8 cellular contexts compared by ENCODE assay signal in the genomic region with DNA sequence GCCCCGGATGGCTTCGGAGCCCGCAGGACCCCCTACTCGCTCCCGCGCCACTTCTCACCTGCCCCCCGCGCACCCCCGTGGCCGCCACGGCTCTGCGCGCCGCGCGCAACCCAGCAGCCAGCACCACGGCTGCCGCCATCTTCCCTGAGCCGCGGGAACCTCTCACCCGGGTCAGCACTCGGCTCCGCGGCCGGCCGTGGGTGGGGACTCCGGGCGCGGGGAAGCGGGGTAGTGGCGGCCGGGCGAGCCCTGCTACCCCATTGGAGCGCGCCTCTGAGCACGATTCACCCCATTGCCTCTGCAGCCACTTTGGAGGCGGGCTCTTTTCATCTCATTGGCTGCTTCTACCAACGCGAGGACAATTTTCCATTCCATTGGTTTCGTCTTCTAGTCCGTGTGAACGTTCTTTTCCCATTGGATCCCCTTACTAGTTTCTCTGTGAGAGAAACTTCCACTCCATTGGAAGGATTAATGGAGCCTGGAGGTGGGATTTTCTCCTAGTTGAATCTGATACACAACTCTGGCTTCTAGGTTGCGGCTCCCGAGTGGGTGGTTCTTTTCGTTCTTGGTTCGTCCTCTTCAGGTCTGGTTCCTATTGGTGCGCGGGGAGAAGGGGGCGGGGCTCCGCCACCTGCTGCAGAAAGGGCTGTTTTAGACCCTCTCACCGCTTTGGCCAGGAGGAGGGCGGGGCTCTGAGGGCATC. TPM values are rescaled to one million over a fixed set of nuclear protein-coding genes. Genes with fewer than 3 reads are reported as not detected.
DNase-seq lines count a peak whose midpoint lies in the region; ATAC-seq and TF ChIP-seq lines count a peak whose summit lies in the region.

Gene HINT2 (minus strand): TSS at position 202 of the 703 bp plus-strand sequence. CDS start 63 bp downstream, at position 139.

- peak within 1 kb of the TSS; percentile 99 for H3K27ac ChIP-seq in C4-2B
- peak within 1 kb of the TSS; percentile 95 to 97 for H3K27ac ChIP-seq in left lung

- no peaks in the 10 kb centered on the region for H3K9me3 ChIP-seq in left lung

- no peaks in the 10 kb centered on the region for H3K36me3 ChIP-seq in left lung

- ATAC-seq in GM19395 (IDR thresholded peaks at IDR 0.05; ENCODE audit: unreplicated experiment), result peak; percentile 77
- ATAC-seq in HG03565 (IDR thresholded peaks at IDR 0.05; ENCODE audit: unreplicated experiment), result peak; percentile 57
- peak; percentile 93 for ATAC-seq in left lung

- intact Hi-C loops in dendritic cell treated with granulocyte-macrophage colony-stimulating factor and Interleukin-4, amounts not matched to agents 40 ng/mL and 50 ng/mL, for 4 days (cut with micrococcal nuclease), result loop anchor here (2.0 to 10.0 kb wide), 2 partner anchors 78 to 170 kb away; no protein-coding TSS in a partner anchor
- intact Hi-C loops in left lung (cut with DNase I), result no loop called here

- TF ChIP-seq CTCF in C4-2B (conservative IDR thresholded peaks at IDR 0.05), result no peak
- no peak for TF ChIP-seq CTCF in left lung (IDR thresholded peaks at IDR 0.05)

- H3K27me3 Mint-ChIP-seq in dendritic cell treated with granulocyte-macrophage colony-stimulating factor and Interleukin-4, amounts not matched to agents 40 ng/mL and 50 ng/mL, for 4 days, result peaks cover 3% of the 10 kb centered on the region

- H3K27me3 ChIP-seq in left lung, result no peaks in the 10 kb centered on the region

- peak within 1 kb of the TSS; percentile 86 to 88 for H3K4me3 ChIP-seq in left lung

- peak; percentile 97 for DNase-seq in NCI-H774 (lab: John Stamatoyannopoulos, UW)
- peak; percentile 97 to 98 for DNase-seq in activated CD4-positive, alpha-beta T cell treated with anti-CD3 and anti-CD28 coated beads, Interleukin-2, amount 50 U/mL, for 4 hours
- peak; percentile 97 for DNase-seq in left lung
- peak; percentile 94 to 95 for DNase-seq in stimulated activated CD4-positive, alpha-beta T cell treated with anti-CD3 and anti-CD28 coated beads, Interleukin-2, amount 100 ng/mL, for 48 hours

- peak within 1 kb of the TSS; percentile 93 for H3K4me3 Mint-ChIP-seq in dendritic cell treated with granulocyte-macrophage colony-stimulating factor and Interleukin-4, amounts not matched to agents 40 ng/mL and 50 ng/mL, for 4 days

- H3K27ac Mint-ChIP-seq in dendritic cell treated with granulocyte-macrophage colony-stimulating factor and Interleukin-4, amounts not matched to agents 40 ng/mL and 50 ng/mL, for 4 days, result peak within 1 kb of the TSS; percentile 86

- H3K36me3 Mint-ChIP-seq in dendritic cell treated with granulocyte-macrophage colony-stimulating factor and Interleukin-4, amounts not matched to agents 40 ng/mL and 50 ng/mL, for 4 days (ENCODE audit: low read depth), result peaks cover 12% of the 10 kb centered on the region

- H3K9me3 Mint-ChIP-seq in dendritic cell treated with granulocyte-macrophage colony-stimulating factor and Interleukin-4, amounts not matched to agents 40 ng/mL and 50 ng/mL, for 4 days, result no peaks in the 10 kb centered on the region

- H3K4me1 Mint-ChIP-seq in dendritic cell treated with granulocyte-macrophage colony-stimulating factor and Interleukin-4, amounts not matched to agents 40 ng/mL and 50 ng/mL, for 4 days (ENCODE audit: low read depth), result peaks cover 56% of the 10 kb centered on the region

- peaks cover 17 to 26% of the 10 kb centered on the region in 2 donors for H3K4me1 ChIP-seq in left lung

RNA-seq across cellular contexts. Expression of gene HINT2, which starts in this region (rescaled TPM):
- total RNA-seq in left lung, result 10 to 100 TPM; 29.3 to 45.3 TPM

Comparison
In these comparisons a context has a peak if more than half of its experiments do, and no peak if none do; other contexts are left out.
1. Peak in every context shown above with its lines: DNase-seq, ATAC-seq, H3K4me3 ChIP-seq and H3K27ac ChIP-seq.